Comparison of ENCODE assay signal across 1 cellular context in genomic region chr17:81309140-81309858, GRCh38.
TF ChIP-seq lines count a peak whose summit lies in the region.

No MANE protein-coding gene starts in this region.

TF ChIP-seq in K562, 482 proteins besides CTCF, POLR2A, EP300 and RAD21 (continued from another document):
- no peak for TF ChIP-seq NR0B1 (IDR thresholded peaks at IDR 0.05; ENCODE audit: partially characterized antibody)
- TF ChIP-seq FIP1L1 (IDR thresholded peaks at IDR 0.05; ENCODE audit: low read depth, low read length, poor library complexity, severe bottlenecking) = no peak
- TF ChIP-seq MAZ (CRISPR knock-in tag; conservative IDR thresholded peaks at IDR 0.05 in 1 of 2, IDR thresholded peaks at IDR 0.05 in 1 of 2) = peak; percentile 46 to 87; a peak in 3 of 4 replicates
- no peak for TF ChIP-seq ELF4 (CRISPR knock-in tag; IDR thresholded peaks at IDR 0.05)
- TF ChIP-seq NR1H2 (CRISPR knock-in tag; IDR thresholded peaks at IDR 0.05) = no peak
- TF ChIP-seq MTA1 (IDR thresholded peaks at IDR 0.05; ENCODE audit: borderline replicate concordance) = 0 out of 2 replicates have a peak, but pooled peaks have one; percentile 41
- TF ChIP-seq BCLAF1 (IDR thresholded peaks at IDR 0.05; ENCODE audit: borderline replicate concordance in 1 of 2, control insufficient read depth in 1 of 2, low read depth in 2 of 2, low read length in 1 of 2) = no peak
- TF ChIP-seq BACH1 (tag; IDR thresholded peaks at IDR 0.05) = no peak
- no peak for TF ChIP-seq HDAC3 (IDR thresholded peaks at IDR 0.05; ENCODE audit: borderline replicate concordance, partially characterized antibody)
- peak in 1 of 2 experiments; percentile 8 for TF ChIP-seq E2F6 (IDR thresholded peaks at IDR 0.05; ENCODE audit: borderline replicate concordance in 1 of 2, extremely low read depth in 1 of 2, insufficient read depth in 1 of 2, insufficient read length in 1 of 2, low read depth in 1 of 2, low read length in 1 of 2, poor library complexity in 1 of 2, severe bottlenecking in 1 of 2)
- no peak for TF ChIP-seq MYBL2 (IDR thresholded peaks at IDR 0.05; ENCODE audit: low read depth)
- no peak for TF ChIP-seq MYBL2 (CRISPR knock-in tag; IDR thresholded peaks at IDR 0.05; ENCODE audit: borderline replicate concordance)
- 0 out of 4 replicates have a peak, but pooled peaks of 1 of the 2 experiments have one; percentile 55 for TF ChIP-seq RCOR1 (IDR thresholded peaks at IDR 0.05; ENCODE audit: borderline replicate concordance in 1 of 2, low read depth in 2 of 2, low read length in 2 of 2)
- no peak for TF ChIP-seq TEAD2 (tag; IDR thresholded peaks at IDR 0.05)
- no peak for TF ChIP-seq ZNF354B (CRISPR knock-in tag; IDR thresholded peaks at IDR 0.05)
- no peak for TF ChIP-seq ATF4 (CRISPR knock-in tag; IDR thresholded peaks at IDR 0.05)
- peak; percentile 35; the same call in 1 of the 2 replicates for TF ChIP-seq USF2 (CRISPR knock-in tag; IDR thresholded peaks at IDR 0.05)
- no peak for TF ChIP-seq ZBTB26 (CRISPR knock-in tag; IDR thresholded peaks at IDR 0.05)
- peak; percentile 96 to 97 for TF ChIP-seq ETV6 (IDR thresholded peaks at IDR 0.05; ENCODE audit: borderline replicate concordance in 1 of 2, low read depth in 2 of 2, low read length in 1 of 2)
- no peak for TF ChIP-seq ETV6 (CRISPR knock-in tag; IDR thresholded peaks at IDR 0.05; ENCODE audit: borderline replicate concordance)
- TF ChIP-seq PRDM10 (IDR thresholded peaks at IDR 0.05; ENCODE audit: partially characterized antibody) = peak; percentile 53
- TF ChIP-seq CBX5 (IDR thresholded peaks at IDR 0.05; ENCODE audit: borderline replicate concordance, low read depth) = no peak
- TF ChIP-seq CSDE1 (IDR thresholded peaks at IDR 0.05) = no peak
- TF ChIP-seq KDM2B (CRISPR knock-in tag; IDR thresholded peaks at IDR 0.05) = no peak
- no peak for TF ChIP-seq KLF6 (CRISPR knock-in tag; IDR thresholded peaks at IDR 0.05; ENCODE audit: borderline replicate concordance)
- TF ChIP-seq ZNF277 (CRISPR knock-in tag; IDR thresholded peaks at IDR 0.05; ENCODE audit: borderline replicate concordance) = no peak
- TF ChIP-seq SMAD1 (IDR thresholded peaks at IDR 0.05; ENCODE audit: low read depth, low read length, partially characterized antibody) = no peak
- TF ChIP-seq ZNF699 (CRISPR knock-in tag; IDR thresholded peaks at IDR 0.05; ENCODE audit: insufficient replicate concordance) = no peak
- no peak for TF ChIP-seq SRSF1 (IDR thresholded peaks at IDR 0.05; ENCODE audit: low read depth, low read length)
- no peak for TF ChIP-seq DACH1 (IDR thresholded peaks at IDR 0.05; ENCODE audit: partially characterized antibody)
- no peak for TF ChIP-seq ZNF644 (tag; IDR thresholded peaks at IDR 0.05; ENCODE audit: low read depth)
- TF ChIP-seq MYNN (IDR thresholded peaks at IDR 0.05) = peak; percentile 20; the same call in 1 of the 2 replicates
- no peak for TF ChIP-seq MYNN (CRISPR knock-in tag; IDR thresholded peaks at IDR 0.05)
- no peak for TF ChIP-seq ZNF212 (CRISPR knock-in tag; IDR thresholded peaks at IDR 0.05)
- no peak for TF ChIP-seq HMGXB4 (CRISPR knock-in tag; IDR thresholded peaks at IDR 0.05)
